ENCODE assay signal across 8 cellular contexts in the genomic region with DNA sequence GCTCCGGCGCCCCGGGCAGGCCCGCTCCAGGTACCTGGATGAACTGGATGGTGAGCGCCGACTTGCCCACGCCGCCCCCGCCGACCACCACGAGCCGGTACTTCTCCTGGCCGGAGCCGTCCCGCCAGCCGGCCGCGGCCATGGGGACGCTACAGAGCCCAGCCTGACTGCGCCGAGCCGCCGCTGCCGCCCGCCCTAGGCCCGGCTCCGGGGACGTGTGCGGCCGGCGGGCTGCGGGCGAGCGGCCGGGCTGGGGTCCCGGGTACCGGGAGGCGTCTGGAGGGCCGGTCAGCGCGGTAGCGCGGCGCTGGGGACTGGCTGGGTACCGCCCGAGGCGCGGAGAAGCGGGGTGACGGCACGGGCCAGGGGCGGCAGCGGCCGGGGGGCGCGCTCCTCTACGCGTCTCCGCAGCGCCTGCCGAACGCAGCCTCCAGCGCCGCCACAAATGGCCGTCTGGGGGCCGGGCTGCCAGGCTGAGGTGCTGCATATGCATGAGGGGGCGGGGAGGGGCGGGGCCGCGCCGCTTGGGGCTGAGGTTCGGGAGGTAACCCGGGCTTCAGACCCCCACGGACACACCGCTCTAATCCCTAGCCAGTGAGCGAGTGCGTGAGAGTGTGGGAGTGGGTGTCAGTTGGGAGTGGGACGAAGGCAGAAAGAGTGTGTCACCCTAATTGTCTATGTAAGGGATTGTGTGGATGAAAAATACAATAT. TPM values are rescaled to one million over a fixed set of nuclear protein-coding genes. Genes with fewer than 3 reads are reported as not detected.
DNase-seq lines count a peak whose midpoint lies in the region; ATAC-seq and FAIRE-seq lines count a peak whose summit lies in the region.

TSS of gene RRAS2 (minus strand) at position 455 of the 711 bp plus-strand sequence. CDS start at position 142, 313 bp downstream.

- peak within 1 kb of the TSS; percentile 67 for H4K91ac ChIP-seq in mesenchymal stem cell (ENCODE audit: low read length)

- peak within 1 kb of the TSS; percentile 79 for H2BK120ac ChIP-seq in mesenchymal stem cell (ENCODE audit: low read depth, low read length)

- H3K4me3 Mint-ChIP-seq in activated CD8-positive, alpha-beta T cell treated with anti-CD3 and anti-CD28 coated beads, Interleukin-2, amount 10 ng/mL, durations not matched to agents 7 days and 5 days: peak within 1 kb of the TSS; percentile 98

- peak within 1 kb of the TSS; percentile 15 to 98 for H3K23ac ChIP-seq in mesenchymal stem cell (ENCODE audit: low read length in 2 of 2)

- no peaks in the 10 kb centered on the region for H3K9me3 ChIP-seq in mesenchymal stem cell (ENCODE audit: control insufficient read depth, low read length)

- H2AFZ ChIP-seq in mesenchymal stem cell (ENCODE audit: low read depth, low read length): peak within 1 kb of the TSS; percentile 91

- H3K36me3 ChIP-seq in mesenchymal stem cell (ENCODE audit: control insufficient read depth in 1 of 2, insufficient read depth in 2 of 2, low read depth in 1 of 2, low read length in 2 of 2): no peaks in the 10 kb centered on the region

- 1% methylated on average over 62 of the region's 78 CpGs for WGBS in mesenchymal stem cell

- H3K36me3 Mint-ChIP-seq in activated CD8-positive, alpha-beta T cell treated with anti-CD3 and anti-CD28 coated beads, Interleukin-2, amount 10 ng/mL, durations not matched to agents 7 days and 5 days (ENCODE audit: low read depth): peaks cover 32% of the 10 kb centered on the region

- peak within 1 kb of the TSS; percentile 86 for H3K4me2 ChIP-seq in mesenchymal stem cell (ENCODE audit: low read length, poor library complexity, severe bottlenecking)

- H3K27me3 ChIP-seq in mesenchymal stem cell (ENCODE audit: control insufficient read depth in 1 of 2, insufficient read depth in 1 of 2, low read length in 2 of 2): no peaks in the 10 kb centered on the region

- H3K4me1 Mint-ChIP-seq in activated CD8-positive, alpha-beta T cell treated with anti-CD3 and anti-CD28 coated beads, Interleukin-2, amount 10 ng/mL, durations not matched to agents 7 days and 5 days (ENCODE audit: low read depth): peaks cover 62% of the 10 kb centered on the region

- H3K27ac Mint-ChIP-seq in activated CD8-positive, alpha-beta T cell treated with anti-CD3 and anti-CD28 coated beads, Interleukin-2, amount 10 ng/mL, durations not matched to agents 7 days and 5 days: peak within 1 kb of the TSS; percentile 92

- peak within 1 kb of the TSS; percentile 68 for H3K27ac ChIP-seq in mesenchymal stem cell (ENCODE audit: low read length, poor library complexity, severe bottlenecking)

- H3K9me3 Mint-ChIP-seq in activated CD8-positive, alpha-beta T cell treated with anti-CD3 and anti-CD28 coated beads, Interleukin-2, amount 10 ng/mL, durations not matched to agents 7 days and 5 days (ENCODE audit: insufficient read depth): no peaks in the 10 kb centered on the region

- peak; percentile 41 for FAIRE-seq in GM18507 (lab: Jason Lieb, UNC)

- H3K4me3 ChIP-seq in mesenchymal stem cell (ENCODE audit: insufficient read depth in 1 of 2, low read depth in 1 of 2, low read length in 2 of 2): peak within 1 kb of the TSS; percentile 93 to 99

- peak within 1 kb of the TSS; percentile 40 to 91 for H3K4ac ChIP-seq in mesenchymal stem cell (ENCODE audit: low read depth in 1 of 2, low read length in 2 of 2)

- H3K18ac ChIP-seq in mesenchymal stem cell (ENCODE audit: low read depth in 1 of 2, low read length in 2 of 2): peak within 1 kb of the TSS; percentile 96 to 98

- H2BK5ac ChIP-seq in mesenchymal stem cell (ENCODE audit: low read depth, low read length, poor library complexity, severe bottlenecking): peak within 1 kb of the TSS; percentile 96

- peaks cover 3% of the 10 kb centered on the region for H3K79me1 ChIP-seq in mesenchymal stem cell (replicated peaks; ENCODE audit: low read length, poor library complexity, severe bottlenecking)

- no peaks in the 10 kb centered on the region for H3K27me3 Mint-ChIP-seq in activated CD8-positive, alpha-beta T cell treated with anti-CD3 and anti-CD28 coated beads, Interleukin-2, amount 10 ng/mL, durations not matched to agents 7 days and 5 days (ENCODE audit: low read depth)

- CTCF ChIA-PET in activated CD8-positive, alpha-beta T cell treated with anti-CD3 and anti-CD28 coated beads, Interleukin-2, amount 10 ng/mL, durations not matched to agents 7 days and 5 days (lab: Charles Lee): interaction anchor here (1.1 to 1.8 kb wide), 3 partner anchors 12 to 96 kb away, joined by 3 to 7 read pairs (median 5); no protein-coding TSS in a partner anchor

- H2AK5ac ChIP-seq in mesenchymal stem cell (ENCODE audit: low read length, severe bottlenecking): no peak within 1 kb of the TSS

- peak within 1 kb of the TSS; percentile 96 for H3K9ac ChIP-seq in mesenchymal stem cell (ENCODE audit: low read length)

- DNase-seq in 8988T: peak; percentile 63
- peak; percentile 76 for DNase-seq in GM18507 (ENCODE audit: extremely low spot score, insufficient read length, low read depth)
- peak; percentile 34 for DNase-seq in NCI-H510A (lab: John Stamatoyannopoulos, UW)
- DNase-seq in activated CD8-positive, alpha-beta T cell treated with anti-CD3 and anti-CD28 coated beads, Interleukin-2, amount 10 ng/mL, durations not matched to agents 7 days and 5 days: peak; percentile 85
- peak; percentile 66 for DNase-seq in effector CD8-positive, alpha-beta T cell (lab: John Stamatoyannopoulos, UW)
- peak; percentile 82 for DNase-seq in mesenchymal stem cell
- peak; percentile 69 for DNase-seq in stimulated activated CD8-positive, alpha-beta memory T cell treated with anti-CD3 and anti-CD28 coated beads, Interleukin-12 subunit alpha, Interleukin-12 subunit beta, amount 100 ng/mL, for 4 hours (ENCODE audit: low read depth)

- H2BK12ac ChIP-seq in mesenchymal stem cell (ENCODE audit: low read length in 2 of 2): peak within 1 kb of the TSS in 1 of 2 experiments; percentile 78

- peak within 1 kb of the TSS; percentile 84 for H4K8ac ChIP-seq in mesenchymal stem cell (ENCODE audit: low read length)

- H2BK15ac ChIP-seq in mesenchymal stem cell (ENCODE audit: low read depth, poor library complexity, severe bottlenecking): peak within 1 kb of the TSS; percentile 70

- peak; percentile 84 for ATAC-seq in HG02970 (IDR thresholded peaks at IDR 0.05; ENCODE audit: low FRiP score, unreplicated experiment)
- peak; percentile 92 for ATAC-seq in activated CD8-positive, alpha-beta T cell treated with anti-CD3 and anti-CD28 coated beads, Interleukin-2, amount 10 ng/mL, durations not matched to agents 7 days and 5 days

- no peaks in the 10 kb centered on the region for H3K4me1 ChIP-seq in mesenchymal stem cell (ENCODE audit: control insufficient read depth, insufficient read depth, low read depth, low read length)

- POLR2A ChIA-PET in activated CD8-positive, alpha-beta T cell treated with anti-CD3 and anti-CD28 coated beads, Interleukin-2, amount 10 ng/mL, durations not matched to agents 7 days and 5 days (lab: Charles Lee): interaction anchor here (1.1 kb wide), 1 partner anchor 57 kb away, joined by 5 read pairs; no protein-coding TSS in a partner anchor

- peak within 1 kb of the TSS in 1 of 2 experiments; percentile 88 for H3K14ac ChIP-seq in mesenchymal stem cell (ENCODE audit: low read length in 2 of 2)

RNA-seq across cellular contexts. Expression of gene RRAS2, which starts in this region (rescaled TPM):
- 10 to 100 TPM; 97.3 to 98.1 TPM for total RNA-seq in activated CD8-positive, alpha-beta T cell treated with anti-CD3 and anti-CD28 coated beads, Interleukin-2, amount 10 ng/mL, durations not matched to agents 7 days and 5 days
- 60.2 TPM for polyA plus RNA-seq in mesenchymal stem cell (2013, experiment 1 of 2)
- 61.9 TPM for polyA plus RNA-seq in mesenchymal stem cell (2013, experiment 2 of 2)

Comparison
In these comparisons a context has a peak if more than half of its experiments do, and no peak if none do; other contexts are left out.
1. Peak in every context shown above with its lines: DNase-seq, ATAC-seq, H3K4me3 ChIP-seq and H3K27ac ChIP-seq.
2. DNase-seq: peak in every context shown above with its lines; median percentile 85 in activated CD8-positive, alpha-beta T cell treated with anti-CD3 and anti-CD28 coated beads, Interleukin-2, amount 10 ng/mL, durations not matched to agents 7 days and 5 days; 82 in mesenchymal stem cell; 76 in GM18507; 69 in stimulated activated CD8-positive, alpha-beta memory T cell treated with anti-CD3 and anti-CD28 coated beads, Interleukin-12 subunit alpha, Interleukin-12 subunit beta, amount 100 ng/mL, for 4 hours; 66 in effector CD8-positive, alpha-beta T cell; 63 in 8988T; 34 in NCI-H510A.